ENCODE assay signal across 1 cellular context in genomic region chr2:69575926-69576325, GRCh38.
TF ChIP-seq lines count a peak whose summit lies in the region.

No MANE protein-coding gene starts in this region.

TF ChIP-seq in WTC11, 78 proteins besides CTCF, POLR2A, EP300 and RAD21 (continued from another document):
- no peak for TF ChIP-seq ATF3 (CRISPR knock-in tag; conservative IDR thresholded peaks at IDR 0.05)
- TF ChIP-seq ERG (CRISPR knock-in tag; IDR thresholded peaks at IDR 0.05) = no peak
- TF ChIP-seq CBFB (CRISPR knock-in tag; IDR thresholded peaks at IDR 0.05; ENCODE audit: low read depth) = no peak
- TF ChIP-seq TEAD4 (CRISPR knock-in tag; IDR thresholded peaks at IDR 0.05) = no peak
- no peak for TF ChIP-seq AFF4 (CRISPR knock-in tag; IDR thresholded peaks at IDR 0.05; ENCODE audit: borderline replicate concordance)
- no peak for TF ChIP-seq ZNF425 (CRISPR knock-in tag; conservative IDR thresholded peaks at IDR 0.05)
- no peak for TF ChIP-seq ATF1 (CRISPR knock-in tag; IDR thresholded peaks at IDR 0.05)
- TF ChIP-seq KAT7 (CRISPR knock-in tag; IDR thresholded peaks at IDR 0.05; ENCODE audit: borderline replicate concordance) = no peak
- no peak for TF ChIP-seq STAT6 (CRISPR knock-in tag; conservative IDR thresholded peaks at IDR 0.05; ENCODE audit: low read depth)
- TF ChIP-seq AR (CRISPR knock-in tag; IDR thresholded peaks at IDR 0.05) = no peak
- TF ChIP-seq FOXP1 (CRISPR knock-in tag; IDR thresholded peaks at IDR 0.05; ENCODE audit: borderline replicate concordance) = no peak
- no peak for TF ChIP-seq NFYB (CRISPR knock-in tag; conservative IDR thresholded peaks at IDR 0.05; ENCODE audit: low read depth)
